Comparison of ENCODE assay signal across 17 cellular contexts in the genomic region with DNA sequence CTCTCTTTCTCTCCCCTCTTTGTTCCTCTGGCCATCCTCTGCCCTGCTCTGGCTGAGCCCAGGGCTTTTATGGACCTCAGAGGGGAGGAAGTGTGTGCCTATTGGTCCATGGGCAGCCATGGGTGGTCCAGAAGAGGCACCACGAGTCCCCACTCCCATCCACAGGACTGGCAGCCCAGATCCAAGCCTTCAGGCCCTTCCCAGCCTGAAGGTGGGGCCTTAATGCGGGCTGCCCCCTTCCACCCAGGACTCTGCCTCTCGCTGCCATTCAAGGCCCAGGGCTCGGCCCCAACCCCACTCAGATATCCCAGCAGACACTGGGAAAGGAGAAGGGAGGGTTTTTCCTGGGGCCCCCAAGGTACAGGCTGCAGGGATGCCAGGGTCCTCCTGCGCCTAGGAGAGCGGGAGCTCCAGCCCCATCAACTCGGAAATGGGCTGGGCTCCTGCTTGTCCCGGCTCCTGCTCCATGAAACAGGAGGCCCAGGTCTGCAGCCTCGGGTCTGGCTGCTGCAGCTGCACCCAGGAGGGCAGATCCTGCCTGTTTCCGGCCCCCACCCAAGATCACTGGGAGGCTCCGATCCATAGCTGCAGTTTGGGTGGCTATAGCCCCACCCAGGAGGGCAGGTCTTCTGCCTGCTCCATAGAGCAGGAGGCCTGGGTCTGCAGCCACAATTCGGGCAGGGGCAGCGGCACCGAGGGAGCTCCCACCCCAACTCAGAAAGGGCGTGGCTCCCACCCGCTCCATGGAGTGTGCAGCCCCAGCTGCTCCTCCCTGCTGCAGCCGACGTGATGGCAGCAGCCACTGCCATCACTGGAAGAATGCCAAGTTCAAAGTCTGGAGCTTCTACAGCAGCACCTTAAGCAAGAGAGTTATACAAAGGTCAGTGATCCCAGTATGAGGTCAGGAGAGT.
DNase-seq lines count a peak whose midpoint lies in the region; ATAC-seq lines count a peak whose summit lies in the region.
"Had no signal": no experiment of that assay in that cellular context is flagged by ENCODE, and none has a peak within 500 bp of the region (broad histone marks: within the 10 kb centered on the region; RNA-seq: fewer than 3 reads in every experiment).

No MANE protein-coding gene starts in this region.

- H3K27ac ChIP-seq in duodenal mucosa (ENCODE audit: low read depth, low read length): no peak overlapping the region
- H3K27ac ChIP-seq: lower lobe of right lung, uterus, WERI-Rb-1 had no signal

- peak overlapping the region; percentile 15 to 45 for H3K4me3 ChIP-seq in duodenal mucosa (ENCODE audit: low read depth in 1 of 2, low read length in 2 of 2)
- H3K4me3 ChIP-seq: lower lobe of right lung, uterus had no signal

- peaks cover 13 to 18% of the 10 kb centered on the region in 2 donors for H3K4me1 ChIP-seq in duodenal mucosa (ENCODE audit: control insufficient read depth in 1 of 2, insufficient read depth in 2 of 2, low read length in 2 of 2)
- H3K4me1 ChIP-seq: uterus had no signal

- no peaks in the 10 kb centered on the region for H3K36me3 ChIP-seq in duodenal mucosa (ENCODE audit: control insufficient read depth in 1 of 2, insufficient read depth in 2 of 2, low read length in 2 of 2)
- H3K36me3 ChIP-seq: lower lobe of right lung, uterus, WERI-Rb-1 had no signal

- DNase-seq in NCI-H446 (lab: John Stamatoyannopoulos, UW): peak; percentile 5 to 56
- DNase-seq in NCI-H446 treated with DMSO at 0.1 percent for 48 hours (lab: John Stamatoyannopoulos, UW): no peak
- peak; percentile 39 for DNase-seq in NCI-H345 treated with DMSO at 0.1 percent for 48 hours (lab: John Stamatoyannopoulos, UW; ENCODE audit: unreplicated experiment)
- no peak for DNase-seq in stimulated activated effector memory CD8-positive, alpha-beta T cell treated with anti-CD3 and anti-CD28 coated beads, Interleukin-12 subunit alpha, Interleukin-12 subunit beta, amount 100 ng/mL, for 72 hours (ENCODE audit: low spot score in 2 of 2)
- no peak for DNase-seq in stimulated activated naive CD4-positive, alpha-beta T cell (lab: John Stamatoyannopoulos, UW)
- no peak for DNase-seq in foreskin melanocyte
- DNase-seq: ACHN; CD8-positive, alpha-beta memory T cell; hypothalamus; lower lobe of right lung; nephron progenitor cell; stimulated activated CD4-positive, alpha-beta T cell treated with anti-CD3 and anti-CD28 coated beads, Interleukin-4, amount 100 ng/mL, for 1 hour; uterus; WERI-Rb-1 had no signal

- no peak overlapping the region for H3K4me3 Mint-ChIP-seq in stimulated activated effector memory CD8-positive, alpha-beta T cell treated with anti-CD3 and anti-CD28 coated beads, Interleukin-12 subunit alpha, Interleukin-12 subunit beta, amount 100 ng/mL, for 72 hours
- H3K4me3 Mint-ChIP-seq: CD8-positive, alpha-beta memory T cell; nephron progenitor cell had no signal

- no peak overlapping the region for H3K27ac Mint-ChIP-seq in stimulated activated effector memory CD8-positive, alpha-beta T cell treated with anti-CD3 and anti-CD28 coated beads, Interleukin-12 subunit alpha, Interleukin-12 subunit beta, amount 100 ng/mL, for 72 hours
- H3K27ac Mint-ChIP-seq: CD8-positive, alpha-beta memory T cell; nephron progenitor cell had no signal

- H3K9ac ChIP-seq in duodenal mucosa (ENCODE audit: low read depth in 1 of 2, low read length in 2 of 2): no peak overlapping the region

- no peaks in the 10 kb centered on the region for H3K9me3 Mint-ChIP-seq in stimulated activated effector memory CD8-positive, alpha-beta T cell treated with anti-CD3 and anti-CD28 coated beads, Interleukin-12 subunit alpha, Interleukin-12 subunit beta, amount 100 ng/mL, for 72 hours
- H3K9me3 Mint-ChIP-seq: CD8-positive, alpha-beta memory T cell; nephron progenitor cell had no signal

- H3K9me3 ChIP-seq in duodenal mucosa (ENCODE audit: control insufficient read depth in 1 of 2, low read length in 2 of 2): no peaks in the 10 kb centered on the region
- H3K9me3 ChIP-seq: lower lobe of right lung, uterus had no signal

- H3K27me3 ChIP-seq in duodenal mucosa (ENCODE audit: control insufficient read depth in 1 of 2, insufficient read depth in 2 of 2, low read length in 2 of 2): no peaks in the 10 kb centered on the region
- H3K27me3 ChIP-seq: uterus had no signal

- H3K4me1 Mint-ChIP-seq in stimulated activated effector memory CD8-positive, alpha-beta T cell treated with anti-CD3 and anti-CD28 coated beads, Interleukin-12 subunit alpha, Interleukin-12 subunit beta, amount 100 ng/mL, for 72 hours: no peaks in the 10 kb centered on the region
- H3K4me1 Mint-ChIP-seq: CD8-positive, alpha-beta memory T cell had no signal

- peak; percentile 47 for ATAC-seq in stimulated activated effector memory CD8-positive, alpha-beta T cell treated with anti-CD3 and anti-CD28 coated beads, Interleukin-12 subunit alpha, Interleukin-12 subunit beta, amount 100 ng/mL, for 72 hours
- ATAC-seq in GM18502 (IDR thresholded peaks at IDR 0.05; ENCODE audit: poor library complexity, unreplicated experiment): no peak
- ATAC-seq: sciatic nerve had no signal

- no peaks in the 10 kb centered on the region for H3K36me3 Mint-ChIP-seq in stimulated activated effector memory CD8-positive, alpha-beta T cell treated with anti-CD3 and anti-CD28 coated beads, Interleukin-12 subunit alpha, Interleukin-12 subunit beta, amount 100 ng/mL, for 72 hours
- H3K36me3 Mint-ChIP-seq: CD8-positive, alpha-beta memory T cell had no signal

Comparison
In these comparisons a context has a peak if more than half of its experiments do, and no peak if none do; other contexts are left out.
1. DNase-seq: peak in NCI-H446 (2 of 2) and NCI-H345 treated with DMSO at 0.1 percent for 48 hours (single experiment); none in NCI-H446 treated with DMSO at 0.1 percent for 48 hours (single experiment), stimulated activated effector memory CD8-positive, alpha-beta T cell treated with anti-CD3 and anti-CD28 coated beads, Interleukin-12 subunit alpha, Interleukin-12 subunit beta, amount 100 ng/mL, for 72 hours (0 of 2), stimulated activated naive CD4-positive, alpha-beta T cell (0 of 6) and foreskin melanocyte (single experiment).